In genomic region chr3:15845475-15845874, GRCh38 we compare ENCODE assay signal across 15 cellular contexts. TPM values are rescaled to one million over a fixed set of nuclear protein-coding genes. Genes with fewer than 3 reads are reported as not detected.
DNase-seq lines count a peak whose midpoint lies in the region; ATAC-seq and TF ChIP-seq lines count a peak whose summit lies in the region.
"Had no signal": no experiment of that assay in that cellular context is flagged by ENCODE, and none has a peak within 500 bp of the region (broad histone marks: within the 10 kb centered on the region; RNA-seq: fewer than 3 reads in every experiment).

No MANE protein-coding gene starts in this region.

- POLR2A ChIA-PET in naive thymus-derived CD8-positive, alpha-beta T cell (lab: Charles Lee) = no interaction called here

- H3K9me3 Mint-ChIP-seq in stimulated activated naive CD8-positive, alpha-beta T cell treated with anti-CD3 and anti-CD28 coated beads, Interleukin-15, Interleukin-2, amounts not matched to agents 100 ng/mL and 50 ng/mL, for 24 hours = peaks cover 7% of the 10 kb centered on the region
- peaks cover 7% of the 10 kb centered on the region for H3K9me3 Mint-ChIP-seq in osteocyte (ENCODE audit: unreplicated experiment)
- peaks cover 4 to 15% (median 8%) of the 10 kb centered on the region in 9 donors for H3K9me3 Mint-ChIP-seq in naive thymus-derived CD8-positive, alpha-beta T cell

- H3K36me3 ChIP-seq in cardiac muscle cell = no peaks in the 10 kb centered on the region
- H3K36me3 ChIP-seq: ovary had no signal

- H3K36me3 Mint-ChIP-seq in stimulated activated naive CD8-positive, alpha-beta T cell treated with anti-CD3 and anti-CD28 coated beads, Interleukin-15, Interleukin-2, amounts not matched to agents 100 ng/mL and 50 ng/mL, for 24 hours (ENCODE audit: low read depth) = peaks cover 31% of the 10 kb centered on the region
- peaks cover 7% of the 10 kb centered on the region for H3K36me3 Mint-ChIP-seq in osteocyte (ENCODE audit: unreplicated experiment)
- peaks cover 2 to 29% (median 10%) of the 10 kb centered on the region in 3 donors for H3K36me3 Mint-ChIP-seq in naive thymus-derived CD8-positive, alpha-beta T cell

- H3K4me3 ChIP-seq in cardiac muscle cell = no peak overlapping the region
- H3K4me3 ChIP-seq: ovary had no signal

- no peaks in the 10 kb centered on the region for H3K9me3 ChIP-seq in cardiac muscle cell (ENCODE audit: low read depth)
- H3K9me3 ChIP-seq: ovary had no signal

- peak overlapping the region; percentile 74 for H3K27ac Mint-ChIP-seq in stimulated activated naive CD8-positive, alpha-beta T cell treated with anti-CD3 and anti-CD28 coated beads, Interleukin-15, Interleukin-2, amounts not matched to agents 100 ng/mL and 50 ng/mL, for 24 hours
- H3K27ac Mint-ChIP-seq in osteocyte (ENCODE audit: unreplicated experiment) = no peak overlapping the region
- H3K27ac Mint-ChIP-seq in naive thymus-derived CD8-positive, alpha-beta T cell = peak overlapping the region in 1 of 10 donors; percentile 23
- H3K27ac Mint-ChIP-seq: dendritic cell treated with granulocyte-macrophage colony-stimulating factor and Interleukin-4, amounts not matched to agents 40 ng/mL and 50 ng/mL, for 4 days; memory B cell had no signal

- peak overlapping the region; percentile 14 for H3K4me3 Mint-ChIP-seq in stimulated activated naive CD8-positive, alpha-beta T cell treated with anti-CD3 and anti-CD28 coated beads, Interleukin-15, Interleukin-2, amounts not matched to agents 100 ng/mL and 50 ng/mL, for 24 hours
- H3K4me3 Mint-ChIP-seq in osteocyte (ENCODE audit: unreplicated experiment) = no peak overlapping the region
- no peak overlapping the region for H3K4me3 Mint-ChIP-seq in naive thymus-derived CD8-positive, alpha-beta T cell
- H3K4me3 Mint-ChIP-seq: dendritic cell treated with granulocyte-macrophage colony-stimulating factor and Interleukin-4, amounts not matched to agents 40 ng/mL and 50 ng/mL, for 4 days; memory B cell had no signal

- intact Hi-C loops in Right ventricle myocardium inferior (cut with DNase I) = no loop called here

- no peaks in the 10 kb centered on the region for H3K27me3 ChIP-seq in cardiac muscle cell
- H3K27me3 ChIP-seq: ovary had no signal

- ATAC-seq in Right ventricle myocardium inferior = no peak
- peak; percentile 72 for ATAC-seq in GM21529 (IDR thresholded peaks at IDR 0.05; ENCODE audit: unreplicated experiment)
- peak; percentile 93 for ATAC-seq in HG03354 (IDR thresholded peaks at IDR 0.05; ENCODE audit: poor library complexity, severe bottlenecking, unreplicated experiment)
- no peak for ATAC-seq in naive thymus-derived CD8-positive, alpha-beta T cell

- DNase-seq in cardiac muscle cell (ENCODE audit: low read depth in 1 of 2, low spot score in 1 of 2) (no peak), Right ventricle myocardium inferior (ENCODE audit: missing footprints) (no peak), OCI-M1 (lab: John Stamatoyannopoulos, UW) (no peak), osteocyte (ENCODE audit: extremely low spot score, unreplicated experiment) (no peak)
- DNase-seq in naive thymus-derived CD8-positive, alpha-beta T cell = no peak
- DNase-seq: activated CD4-positive, alpha-beta T cell treated with anti-CD3 and anti-CD28 coated beads, Interleukin-2, amount 50 U/mL, for 4 hours; DMS53; ovary; stimulated activated naive CD4-positive, alpha-beta T cell treated with Interleukin-2 at 50 U/mL for 16 hours; SW 1271 had no signal

- no peak for TF ChIP-seq CTCF in cardiac muscle cell (IDR thresholded peaks at IDR 0.05; ENCODE audit: low read depth, low read length)
- TF ChIP-seq CTCF in osteocyte (IDR thresholded peaks at IDR 0.05) = no peak

- no peaks in the 10 kb centered on the region for H3K27me3 Mint-ChIP-seq in stimulated activated naive CD8-positive, alpha-beta T cell treated with anti-CD3 and anti-CD28 coated beads, Interleukin-15, Interleukin-2, amounts not matched to agents 100 ng/mL and 50 ng/mL, for 24 hours
- no peaks in the 10 kb centered on the region for H3K27me3 Mint-ChIP-seq in osteocyte (ENCODE audit: unreplicated experiment)
- no peaks in the 10 kb centered on the region for H3K27me3 Mint-ChIP-seq in naive thymus-derived CD8-positive, alpha-beta T cell
- H3K27me3 Mint-ChIP-seq: dendritic cell treated with granulocyte-macrophage colony-stimulating factor and Interleukin-4, amounts not matched to agents 40 ng/mL and 50 ng/mL, for 4 days; memory B cell had no signal

- H3K4me1 Mint-ChIP-seq in stimulated activated naive CD8-positive, alpha-beta T cell treated with anti-CD3 and anti-CD28 coated beads, Interleukin-15, Interleukin-2, amounts not matched to agents 100 ng/mL and 50 ng/mL, for 24 hours (ENCODE audit: low read depth) = peaks cover 51% of the 10 kb centered on the region
- H3K4me1 Mint-ChIP-seq in osteocyte (ENCODE audit: unreplicated experiment) = no peaks in the 10 kb centered on the region
- H3K4me1 Mint-ChIP-seq in naive thymus-derived CD8-positive, alpha-beta T cell = peaks cover 26 to 56% (median 39%) of the 10 kb centered on the region in 4 donors

- H3K27ac ChIP-seq in cardiac muscle cell = peak overlapping the region; percentile 13
- H3K27ac ChIP-seq: ovary had no signal

- H3K4me1 ChIP-seq in cardiac muscle cell (ENCODE audit: low read depth) = no peaks in the 10 kb centered on the region

RNA-seq across cellular contexts. Expression of gene ANKRD28, which starts 47.7 kb away (rescaled TPM):
- total RNA-seq in cardiac muscle cell (16.2 and 20.8 TPM in 2 replicates), Right ventricle myocardium inferior (23.6 TPM), osteocyte (151 and 160 TPM in 2 replicates)
- polyA plus RNA-seq in cardiac muscle cell = 9.7 and 13.8 TPM in 2 replicates
- total RNA-seq in naive thymus-derived CD8-positive, alpha-beta T cell = 10 to 100 TPM; 32.7 to 38.0 TPM
- 10 to 100 TPM in 1 of 3 donors, 1 to 10 TPM in 2; 3.3 to 10.5 (median 7.1) TPM for polyA plus RNA-seq in naive thymus-derived CD8-positive, alpha-beta T cell

Comparison
In these comparisons a context has a peak if more than half of its experiments do, and no peak if none do; other contexts are left out.
1. ATAC-seq: peak in GM21529 (single experiment) and HG03354 (single experiment); none in Right ventricle myocardium inferior (single experiment) and naive thymus-derived CD8-positive, alpha-beta T cell (0 of 2).